Comparison of ENCODE assay signal across 20 cellular contexts in genomic region chr2:20189299-20189931, GRCh38. TPM values are rescaled to one million over a fixed set of nuclear protein-coding genes. Genes with fewer than 3 reads are reported as not detected.
DNase-seq lines count a peak whose midpoint lies in the region; ATAC-seq, FAIRE-seq and TF ChIP-seq lines count a peak whose summit lies in the region.
"Had no signal": no experiment of that assay in that cellular context is flagged by ENCODE, and none has a peak within 500 bp of the region (broad histone marks: within the 10 kb centered on the region; RNA-seq: fewer than 3 reads in every experiment).

No MANE protein-coding gene starts in this region.

- no peak overlapping the region for H2BK20ac ChIP-seq in H9 (ENCODE audit: low read depth, low read length, poor library complexity, severe bottlenecking)

- H3K4me3 Mint-ChIP-seq in H9, result no peak overlapping the region; a peak in 1 of 5 replicates
- H3K4me3 Mint-ChIP-seq in glutamatergic neuron (ENCODE audit: unreplicated experiment), result peak overlapping the region; percentile 6
- H3K4me3 Mint-ChIP-seq: B cell; CD4-positive, alpha-beta T cell; IgD-negative memory B cell had no signal

- in situ Hi-C loops in K562 (cut with MboI) (no loop called here), G401 (cut with HindIII; ENCODE audit: low sequenced_read_pairs) (no loop called here)

- H2BK15ac ChIP-seq in H9 (ENCODE audit: low read depth, low read length) (no peak overlapping the region), neuronal stem cell (ENCODE audit: low read length) (peak overlapping the region; percentile 88)

- DNase-seq in H9 (no peak), K562 (ENCODE audit: extremely low read depth in 1 of 4, low spot score in 3 of 4) (no peak), glutamatergic neuron (no peak), neuronal stem cell (ENCODE audit: low spot score) (no peak), G401 (ENCODE audit: low spot score) (no peak), NCI-H748 treated with DMSO at 0.1 percent for 48 hours (lab: John Stamatoyannopoulos, UW) (no peak)
- DNase-seq in stimulated activated naive CD4-positive, alpha-beta T cell treated with Interleukin-2 at 50 U/mL for 16 hours (lab: John Stamatoyannopoulos, UW), result no peak
- DNase-seq: ACHN; Calu3; CD4-positive, alpha-beta T cell; DND-41; GF-D8; MV-4-11; NCI-H1417 treated with DMSO at 0.1 percent for 48 hours; NCI-H2029; SIG-M5 had no signal

- no peak overlapping the region for H3K56ac ChIP-seq in H9 (ENCODE audit: insufficient read length, low read depth, low read length)

- no peaks in the 10 kb centered on the region; a peak in 1 of 5 replicates for H3K9me3 Mint-ChIP-seq in H9
- H3K9me3 Mint-ChIP-seq in glutamatergic neuron (ENCODE audit: unreplicated experiment), result no peaks in the 10 kb centered on the region
- H3K9me3 Mint-ChIP-seq: CD4-positive, alpha-beta T cell had no signal

- POLR2A ChIA-PET in K562 (lab: Yijun Ruan, JAX), result interaction anchor here (0.5 to 0.7 kb wide), 3 partner anchors 10 to 1327 kb away, joined by 3 read pairs; no protein-coding TSS in a partner anchor

- H3K23ac ChIP-seq in H9 (ENCODE audit: insufficient read length, low read depth, low read length) (no peak overlapping the region), neuronal stem cell (ENCODE audit: low read depth, low read length, poor library complexity) (peak overlapping the region; percentile 46)

- H4K8ac ChIP-seq in H9 (replicated peaks; ENCODE audit: insufficient read length, low read depth, low read length) (no peak overlapping the region), neuronal stem cell (ENCODE audit: low read depth, low read length) (no peak overlapping the region)

- H3K27me3 ChIP-seq in H9 (ENCODE audit: insufficient read depth, low read length), result no peaks in the 10 kb centered on the region
- H3K27me3 ChIP-seq in K562 (ENCODE audit: control insufficient read depth in 2 of 2, insufficient read depth in 2 of 2, low read length in 2 of 2), result peaks cover 0 to 8% of the 10 kb centered on the region in 2 experiments; a peak in 2 of 5 replicates
- peaks cover 0 to 11% (median 0%) of the 10 kb centered on the region in 3 experiments for H3K27me3 ChIP-seq in neuronal stem cell (ENCODE audit: control insufficient read depth in 3 of 3, insufficient read depth in 3 of 3, low read depth in 1 of 3, low read length in 3 of 3)

- no peak overlapping the region for H2BK120ac ChIP-seq in H9 (ENCODE audit: low read depth, low read length, poor library complexity, severe bottlenecking)
- peak overlapping the region; percentile 50 for H2BK120ac ChIP-seq in neuronal stem cell (ENCODE audit: low read depth, low read length)

- CTCF ChIA-PET in K562 (lab: Yijun Ruan, JAX; ENCODE audit: low intra/inter-chr PET ratio), result no interaction called here

- H2BK12ac ChIP-seq in H9 (ENCODE audit: insufficient read length, low read depth, low read length) (no peak overlapping the region), neuronal stem cell (ENCODE audit: low read length) (peak overlapping the region; percentile 85)

- peak overlapping the region in 2 of 3 experiments; percentile 30 to 71; a peak in 4 of 7 replicates for H3K27ac Mint-ChIP-seq in H9
- H3K27ac Mint-ChIP-seq in glutamatergic neuron (ENCODE audit: unreplicated experiment), result no peak overlapping the region
- H3K27ac Mint-ChIP-seq: B cell; CD4-positive, alpha-beta T cell; IgD-negative memory B cell had no signal

- H3K36me3 ChIP-seq in K562 (ENCODE audit: control insufficient read depth, insufficient read depth, low read length) (no peaks in the 10 kb centered on the region), neuronal stem cell (replicated peaks in 1 of 2; ENCODE audit: control insufficient read depth in 2 of 2, insufficient read depth in 2 of 2, low read length in 2 of 2) (no peaks in the 10 kb centered on the region)

- H2BK5ac ChIP-seq in H9 (ENCODE audit: insufficient read length, low read length) (no peak overlapping the region), neuronal stem cell (ENCODE audit: low read length) (peak overlapping the region; percentile 91)

- no peaks in the 10 kb centered on the region for H3K23me2 ChIP-seq in H9 (ENCODE audit: insufficient read length, low read depth, low read length, poor library complexity, severe bottlenecking)

- H3K27ac ChIP-seq in H9 (ENCODE audit: insufficient read length, low read depth, low read length) (no peak overlapping the region), K562 (ENCODE audit: extremely low read depth, low read depth, low read length) (no peak overlapping the region), neuronal stem cell (replicated peaks; ENCODE audit: low read length) (peak overlapping the region; percentile 61)

- H3K4ac ChIP-seq in H9 (ENCODE audit: low read depth, low read length) (no peak overlapping the region), neuronal stem cell (ENCODE audit: low read length) (no peak overlapping the region)

- TF ChIP-seq RAD21 in K562 (CRISPR knock-in tag; conservative IDR thresholded peaks at IDR 0.05 in 1 of 2, IDR thresholded peaks at IDR 0.05 in 1 of 2), result no peak

- H3K36me3 Mint-ChIP-seq in H9 (ENCODE audit: insufficient read depth in 1 of 3, low read depth in 3 of 3), result no peaks in the 10 kb centered on the region
- no peaks in the 10 kb centered on the region for H3K36me3 Mint-ChIP-seq in glutamatergic neuron (ENCODE audit: unreplicated experiment)
- H3K36me3 Mint-ChIP-seq: IgD-negative memory B cell had no signal

- H3K27me3 Mint-ChIP-seq in H9 (ENCODE audit: low read depth) (no peaks in the 10 kb centered on the region), glutamatergic neuron (ENCODE audit: unreplicated experiment) (no peaks in the 10 kb centered on the region)
- H3K27me3 Mint-ChIP-seq: B cell; CD4-positive, alpha-beta T cell had no signal

- no CpG with 5 or more reads among the region's 4 CpGs for WGBS in H9 (ENCODE audit: extremely low coverage, insufficient read length, low lambda C conversion rate)
- WGBS in K562 (ENCODE audit: insufficient coverage, low coverage, missing lambda C conversion rate), result 18% methylated on average over 3 of the region's 4 CpGs
- WGBS in neuronal stem cell (ENCODE audit: extremely low coverage in 2 of 2, insufficient read length in 2 of 2, insufficient replicate concordance in 1 of 2), 2 donors, result no CpG with 5 or more reads among the region's 4 CpGs

- H4K91ac ChIP-seq in H9 (ENCODE audit: insufficient read length, low read depth, low read length) (no peak overlapping the region), neuronal stem cell (ENCODE audit: low read depth, low read length, poor library complexity) (peak overlapping the region; percentile 11)

- ATAC-seq in K562 (no peak), GM18502 (IDR thresholded peaks at IDR 0.05; ENCODE audit: poor library complexity, unreplicated experiment) (no peak)

- H2AK5ac ChIP-seq in H9 (ENCODE audit: insufficient read length, low read length) (no peak overlapping the region), neuronal stem cell (ENCODE audit: low read depth, low read length) (peak overlapping the region; percentile 79)

- TF ChIP-seq POLR2A in K562 (conservative IDR thresholded peaks at IDR 0.05), result no peak

- H3K4me2 ChIP-seq in H9 (ENCODE audit: insufficient read depth, insufficient read length, low read length) (no peak overlapping the region), K562 (ENCODE audit: insufficient read depth, low read length) (no peak overlapping the region), neuronal stem cell (ENCODE audit: insufficient read depth, low read length, poor library complexity, severe bottlenecking) (no peak overlapping the region)

- H3K4me1 ChIP-seq in H9 (ENCODE audit: insufficient read depth, low read length), result no peaks in the 10 kb centered on the region
- H3K4me1 ChIP-seq in K562 (replicated peaks in 1 of 2; ENCODE audit: control insufficient read depth in 2 of 2, insufficient read depth in 2 of 2, low read length in 2 of 2), result peaks cover 16 to 25% of the 10 kb centered on the region in 2 experiments
- peaks cover 16 to 61% of the 10 kb centered on the region in 2 donors for H3K4me1 ChIP-seq in neuronal stem cell (ENCODE audit: control insufficient read depth in 2 of 2, insufficient read depth in 1 of 2, low read depth in 1 of 2, low read length in 2 of 2)

- FAIRE-seq in K562 (lab: Jason Lieb, UNC), result no peak
- FAIRE-seq: RCC 7860 had no signal

- no peak overlapping the region for H3K4me3 ChIP-seq in K562
- H3K4me3 ChIP-seq in neuronal stem cell (ENCODE audit: low read length in 2 of 2), result no peak overlapping the region

- H3K9me3 ChIP-seq in H9 (ENCODE audit: control insufficient read depth, low read depth, low read length) (no peaks in the 10 kb centered on the region), K562 (replicated peaks; ENCODE audit: control insufficient read depth, insufficient read depth, low read depth, low read length) (no peaks in the 10 kb centered on the region), neuronal stem cell (replicated peaks in 1 of 2; ENCODE audit: control insufficient read depth in 2 of 2, insufficient read depth in 1 of 2, low read depth in 1 of 2, low read length in 2 of 2) (no peaks in the 10 kb centered on the region)

- intact Hi-C loops in K562 (cut with micrococcal nuclease), result no loop called here

- H3T11ph ChIP-seq in H9 (ENCODE audit: low read length), result no peak overlapping the region

- H3K9me1 ChIP-seq in K562 (ENCODE audit: control insufficient read depth, insufficient read depth, low read length), result no peaks in the 10 kb centered on the region

- H3K79me2 ChIP-seq in H9 (ENCODE audit: insufficient read depth, low read length), result no peaks in the 10 kb centered on the region
- H3K79me2 ChIP-seq in K562 (ENCODE audit: control insufficient read depth, insufficient read depth, low read length), result no peaks in the 10 kb centered on the region

- H4K20me1 ChIP-seq in H9 (ENCODE audit: control insufficient read depth, insufficient read depth, insufficient read length), result no peaks in the 10 kb centered on the region
- no peaks in the 10 kb centered on the region for H4K20me1 ChIP-seq in K562 (replicated peaks; ENCODE audit: control insufficient read depth, insufficient read depth, low read length)

- H4K5ac ChIP-seq in H9 (ENCODE audit: insufficient read length, low read depth, low read length), result no peak overlapping the region

- H3K18ac ChIP-seq in H9 (ENCODE audit: insufficient read length, low read depth, low read length) (no peak overlapping the region), neuronal stem cell (ENCODE audit: low read length) (peak overlapping the region; percentile 96)

- TF ChIP-seq CTCF in H9 (conservative IDR thresholded peaks at IDR 0.05), result no peak
- no peak for TF ChIP-seq CTCF in K562 (IDR thresholded peaks at IDR 0.05 in 2 of 3, conservative IDR thresholded peaks at IDR 0.05 in 1 of 3; ENCODE audit: insufficient read depth in 2 of 3, low read depth in 1 of 3, low read length in 3 of 3)
- no peak for TF ChIP-seq CTCF in glutamatergic neuron (IDR thresholded peaks at IDR 0.05; ENCODE audit: partially characterized antibody, unreplicated experiment)

- H3K79me1 ChIP-seq in H9 (ENCODE audit: insufficient read depth, low read depth, low read length, poor library complexity, severe bottlenecking) (no peaks in the 10 kb centered on the region), neuronal stem cell (ENCODE audit: low read depth, low read length) (no peaks in the 10 kb centered on the region)

- no peak overlapping the region for H3K9ac ChIP-seq in H9 (ENCODE audit: extremely low read depth, insufficient read length, low read length)
- H3K9ac ChIP-seq in K562 (ENCODE audit: insufficient read depth in 1 of 2, low read depth in 2 of 2, low read length in 2 of 2), result peak overlapping the region in 1 of 2 experiments; percentile 42; a peak in 2 of 4 replicates
- no peak overlapping the region for H3K9ac ChIP-seq in neuronal stem cell (ENCODE audit: low read depth, low read length, poor library complexity)

- H3K14ac ChIP-seq in H9 (ENCODE audit: insufficient read depth, low read length) (no peak overlapping the region), neuronal stem cell (ENCODE audit: low read length) (peak overlapping the region; percentile 32)

- H3K4me1 Mint-ChIP-seq in H9 (peaks cover 60% of the 10 kb centered on the region in 2 experiments), glutamatergic neuron (ENCODE audit: low read depth, unreplicated experiment) (peaks cover 10% of the 10 kb centered on the region)
- H3K4me1 Mint-ChIP-seq: B cell, IgD-negative memory B cell had no signal

- BruUV-seq in K562 (replicated peaks; lab: Mats Ljungman, UMichigan), result no TSS peak

- no peak for TF ChIP-seq EP300 in K562 (IDR thresholded peaks at IDR 0.05; ENCODE audit: low read length)

- no peak overlapping the region for H2AFZ ChIP-seq in H9 (ENCODE audit: low read length)
- no peak overlapping the region for H2AFZ ChIP-seq in K562 (ENCODE audit: low read depth, low read length)
- H2AFZ ChIP-seq in neuronal stem cell (ENCODE audit: low read length), result no peak overlapping the region

RNA-seq across cellular contexts. Expression of gene SDC1, which starts 35.5 kb away (rescaled TPM):
- total RNA-seq in H9 (2021), result 22.3 and 25.1 TPM in 2 replicates
- total RNA-seq in K562 (2011; cell fraction: chromatin; rRNA removed; ENCODE audit: low replicate concordance), result 0.28 and 0.90 TPM in 2 replicates
- total RNA-seq in K562 (2011; cell fraction: nucleolus; rRNA removed), result 0.39 and 1.3 TPM in 2 replicates
- total RNA-seq in K562 (2011; cell fraction: nucleoplasm; rRNA removed), result 0.37 and 0.46 TPM in 2 replicates
- 1.5 and 1.7 TPM in 2 replicates for total RNA-seq in K562 (2014; rRNA removed)
- total RNA-seq in K562 (2014; rRNA removed; fragmentation: Illumina TruSeq; extraction: Trizol), result 0.35 and 0.40 TPM in 2 replicates
- total RNA-seq in K562 (2015; rRNA removed; fragmentation: Illumina TruSeq; extraction: Trizol), result 1.4 and 1.6 TPM in 2 replicates
- total RNA-seq in K562 (2021), result 2.7 TPM in 2 replicates
- 0.39 and 2.7 TPM in 2 replicates for polyA plus RNA-seq in K562 (2011; rRNA removed)
- 2.3 and 2.9 TPM in 2 replicates for polyA plus RNA-seq in K562 (2011; cell fraction: cytosol; rRNA removed)
- polyA plus RNA-seq in K562 (2011; cell fraction: nucleus; rRNA removed), result 0.34 and 2.7 TPM in 2 replicates
- polyA plus RNA-seq in K562 (2012), result 0.86 and 0.90 TPM in 2 replicates
- 0.49 and 1.2 TPM in 2 replicates for polyA plus RNA-seq in K562 (2014; fragmentation: Illumina TruSeq; extraction: Trizol)
- polyA plus RNA-seq in K562 (2014; fragmentation: Nextera tagmentation; extraction: Ambion mirVana), result under 1 TPM; 0.06 to 0.14 TPM
- 1.1 and 1.8 TPM in 2 replicates for polyA plus RNA-seq in K562 (2014; rRNA removed)
- 0.39 and 1.3 TPM in 2 replicates for polyA minus RNA-seq in K562 (2011; rRNA and poly(A)+ RNA removed)
- 0.57 and 3.1 TPM in 2 replicates for polyA minus RNA-seq in K562 (2011; cell fraction: cytosol; rRNA and poly(A)+ RNA removed)
- polyA minus RNA-seq in K562 (2011; cell fraction: nucleus; rRNA and poly(A)+ RNA removed), result 0.13 and 0.56 TPM in 2 replicates
- 0.93 TPM for total RNA-seq in glutamatergic neuron (ENCODE audit: unreplicated experiment)
- polyA plus RNA-seq in neuronal stem cell (2013, experiment 1 of 2), result 45.3 TPM
- polyA plus RNA-seq in neuronal stem cell (2013, experiment 2 of 2), result 48.1 TPM
- total RNA-seq in G401 (2014; rRNA removed; shearing (Covaris generic)), result 37.4 and 45.5 TPM in 2 replicates
- total RNA-seq: B cell; CD4-positive, alpha-beta T cell had no signal
